8 cellular contexts compared by ENCODE assay signal in genomic region chr7:135210818-135211178, GRCh38. TPM values are rescaled to one million over a fixed set of nuclear protein-coding genes. Genes with fewer than 3 reads are reported as not detected.
DNase-seq lines count a peak whose midpoint lies in the region; ATAC-seq and TF ChIP-seq lines count a peak whose summit lies in the region.

No MANE protein-coding gene starts in this region.

- ATAC-seq in CD4-positive, CD25-positive, alpha-beta regulatory T cell (ENCODE audit: low read depth in 2 of 2) = peak in 1 of 2 donors; percentile 0
- ATAC-seq in naive thymus-derived CD4-positive, alpha-beta T cell = no peak
- no peak for ATAC-seq in HG03439 (IDR thresholded peaks at IDR 0.05; ENCODE audit: unreplicated experiment)

- peak in 1 of 3 donors; percentile 50 for DNase-seq in CD4-positive, CD25-positive, alpha-beta regulatory T cell
- DNase-seq in HAP-1 (ENCODE audit: low spot score in 2 of 2) = no peak
- DNase-seq in SJSA1 (ENCODE audit: low read depth in 1 of 2, low spot score in 2 of 2) = no peak
- DNase-seq in endodermal cell = no peak
- DNase-seq in naive thymus-derived CD4-positive, alpha-beta T cell = peak in 1 of 9 donors; percentile 37
- no peak for DNase-seq in NCI-H510A (lab: John Stamatoyannopoulos, UW)
- no peak for DNase-seq in NCI-H2171 (lab: John Stamatoyannopoulos, UW)

- H3K4me3 Mint-ChIP-seq in CD4-positive, CD25-positive, alpha-beta regulatory T cell = peak overlapping the region; percentile 94 to 98 (median 96)
- peak overlapping the region; percentile 81 for H3K4me3 Mint-ChIP-seq in endodermal cell
- peak overlapping the region; percentile 91 to 99 (median 96) for H3K4me3 Mint-ChIP-seq in naive thymus-derived CD4-positive, alpha-beta T cell

- CTCF ChIA-PET in naive thymus-derived CD4-positive, alpha-beta T cell (lab: Charles Lee) = interaction anchor here (0.7 kb wide), 1 partner anchor 9 kb away, joined by 3 read pairs; no protein-coding TSS in a partner anchor

- in situ Hi-C loops in HAP-1 (cut with MboI; ENCODE audit: low sequenced_read_pairs) = no loop called here

- WGBS in endodermal cell (ENCODE audit: insufficient coverage in 1 of 2, insufficient read length in 1 of 2), 2 experiments = 16 to 26% methylated on average over 9 to 14 of the region's 14 CpGs

- intact Hi-C loops in naive thymus-derived CD4-positive, alpha-beta T cell (cut with micrococcal nuclease) = loop anchor here (1.0 to 5.0 kb wide), 19 partner anchors 40 to 1958 kb away; partner anchors contain the start of genes AGBL3 (in 2 of the 2), AKR1B1 (in 2 of the 2), BPGM (in 2 of the 2) and CNOT4 (in 2 of the 2)

- peaks cover 22 to 48% (median 30%) of the 10 kb centered on the region in 4 donors for H3K4me1 Mint-ChIP-seq in CD4-positive, CD25-positive, alpha-beta regulatory T cell
- H3K4me1 Mint-ChIP-seq in endodermal cell = peaks cover 12% of the 10 kb centered on the region
- peaks cover 22 to 50% (median 43%) of the 10 kb centered on the region in 7 donors for H3K4me1 Mint-ChIP-seq in naive thymus-derived CD4-positive, alpha-beta T cell

- peak overlapping the region; percentile 80 for H3K27ac ChIP-seq in CD4-positive, CD25-positive, alpha-beta regulatory T cell (ENCODE audit: insufficient read depth, low read length, poor library complexity, severe bottlenecking)
- peak overlapping the region; percentile 57 for H3K27ac ChIP-seq in SJSA1
- H3K27ac ChIP-seq in endodermal cell (ENCODE audit: low read depth, low read length) = peak overlapping the region; percentile 17
- peak overlapping the region; percentile 92 for H3K27ac ChIP-seq in naive thymus-derived CD4-positive, alpha-beta T cell (ENCODE audit: low read depth, low read length)

- H3K4me3 ChIP-seq in CD4-positive, CD25-positive, alpha-beta regulatory T cell (ENCODE audit: low read depth, low read length) = peak overlapping the region; percentile 94
- H3K4me3 ChIP-seq in HAP-1 (peak overlapping the region; percentile 84), SJSA1 (peak overlapping the region; percentile 83), endodermal cell (ENCODE audit: low read length) (peak overlapping the region; percentile 89)
- H3K4me3 ChIP-seq in naive thymus-derived CD4-positive, alpha-beta T cell (ENCODE audit: low read length) = peak overlapping the region; percentile 68

- POLR2A ChIA-PET in naive thymus-derived CD4-positive, alpha-beta T cell (lab: Charles Lee) = interaction anchor here (0.7 to 2.4 kb wide), 16 partner anchors 9 to 565 kb away, joined by 3 to 19 read pairs (median 4); partner anchors contain the start of genes AGBL3, BPGM, CYREN and TMEM140

- peaks cover 4% of the 10 kb centered on the region for H3K36me3 ChIP-seq in CD4-positive, CD25-positive, alpha-beta regulatory T cell (ENCODE audit: control insufficient read depth, insufficient read depth, low read length)
- H3K36me3 ChIP-seq in HAP-1 (replicated peaks) (no peaks in the 10 kb centered on the region), SJSA1 (peaks cover 33% of the 10 kb centered on the region), endodermal cell (ENCODE audit: control insufficient read depth, insufficient read depth, low read length) (peaks cover 4% of the 10 kb centered on the region)
- peaks cover 0 to 8% (median 2%) of the 10 kb centered on the region in 3 experiments for H3K36me3 ChIP-seq in naive thymus-derived CD4-positive, alpha-beta T cell (ENCODE audit: control insufficient read depth in 2 of 3, insufficient read depth in 3 of 3, low read length in 3 of 3)

- H3K27ac Mint-ChIP-seq in CD4-positive, CD25-positive, alpha-beta regulatory T cell = peak overlapping the region in 2 of 3 donors; percentile 96
- no peak overlapping the region for H3K27ac Mint-ChIP-seq in endodermal cell
- peak overlapping the region; percentile 87 to 99 (median 97) for H3K27ac Mint-ChIP-seq in naive thymus-derived CD4-positive, alpha-beta T cell

- TF ChIP-seq CTCF in endodermal cell (conservative IDR thresholded peaks at IDR 0.05) = no peak

- peaks cover 6% of the 10 kb centered on the region for H3K27me3 Mint-ChIP-seq in CD4-positive, CD25-positive, alpha-beta regulatory T cell
- peaks cover 10% of the 10 kb centered on the region for H3K27me3 Mint-ChIP-seq in endodermal cell (ENCODE audit: insufficient read depth)
- H3K27me3 Mint-ChIP-seq in naive thymus-derived CD4-positive, alpha-beta T cell = no peaks in the 10 kb centered on the region

- H3K9me3 ChIP-seq in CD4-positive, CD25-positive, alpha-beta regulatory T cell (ENCODE audit: control insufficient read depth in 2 of 2, low read length in 2 of 2) = no peaks in the 10 kb centered on the region
- H3K9me3 ChIP-seq in HAP-1 = no peaks in the 10 kb centered on the region
- H3K9me3 ChIP-seq in SJSA1 (replicated peaks) = no peaks in the 10 kb centered on the region
- H3K9me3 ChIP-seq in endodermal cell (ENCODE audit: control insufficient read depth, low read length) = no peaks in the 10 kb centered on the region
- H3K9me3 ChIP-seq in naive thymus-derived CD4-positive, alpha-beta T cell (ENCODE audit: control insufficient read depth in 2 of 3, low read length in 3 of 3) = no peaks in the 10 kb centered on the region

- H3K36me3 Mint-ChIP-seq in CD4-positive, CD25-positive, alpha-beta regulatory T cell = peaks cover 5% of the 10 kb centered on the region
- H3K36me3 Mint-ChIP-seq in endodermal cell (ENCODE audit: low read depth) = no peaks in the 10 kb centered on the region
- peaks cover 0 to 21% (median 4%) of the 10 kb centered on the region in 5 donors for H3K36me3 Mint-ChIP-seq in naive thymus-derived CD4-positive, alpha-beta T cell

- H3K9ac ChIP-seq in endodermal cell (ENCODE audit: extremely low read depth, low read length, poor library complexity, severe bottlenecking) = peak overlapping the region; percentile 57

- peaks cover 14% of the 10 kb centered on the region for H3K4me1 ChIP-seq in CD4-positive, CD25-positive, alpha-beta regulatory T cell (ENCODE audit: control insufficient read depth, insufficient read depth, low read length, poor library complexity, severe bottlenecking)
- H3K4me1 ChIP-seq in HAP-1 = peaks cover 6% of the 10 kb centered on the region; the same call in 1 of the 2 replicates
- H3K4me1 ChIP-seq in SJSA1 (replicated peaks) = peaks cover 7% of the 10 kb centered on the region; the same call in 1 of the 2 replicates
- H3K4me1 ChIP-seq in endodermal cell (ENCODE audit: control insufficient read depth, insufficient read depth, low read length) = no peaks in the 10 kb centered on the region
- H3K4me1 ChIP-seq in naive thymus-derived CD4-positive, alpha-beta T cell (ENCODE audit: control insufficient read depth in 2 of 2, insufficient read depth in 2 of 2, low read length in 2 of 2) = peaks cover 0 to 5% of the 10 kb centered on the region in 2 donors

- no peaks in the 10 kb centered on the region for H3K27me3 ChIP-seq in CD4-positive, CD25-positive, alpha-beta regulatory T cell (ENCODE audit: control insufficient read depth, insufficient read depth, low read length)
- H3K27me3 ChIP-seq in HAP-1 (ENCODE audit: low read depth) (no peaks in the 10 kb centered on the region), SJSA1 (replicated peaks) (no peaks in the 10 kb centered on the region), endodermal cell (ENCODE audit: control insufficient read depth, insufficient read depth, low read length, poor library complexity, severe bottlenecking) (peaks cover 6% of the 10 kb centered on the region)
- no peaks in the 10 kb centered on the region for H3K27me3 ChIP-seq in naive thymus-derived CD4-positive, alpha-beta T cell (ENCODE audit: control insufficient read depth in 2 of 2, insufficient read depth in 2 of 2, low read length in 2 of 2)

- H3K9me3 Mint-ChIP-seq in CD4-positive, CD25-positive, alpha-beta regulatory T cell = peaks cover 0 to 2% (median 0%) of the 10 kb centered on the region in 7 donors
- H3K9me3 Mint-ChIP-seq in endodermal cell = no peaks in the 10 kb centered on the region
- no peaks in the 10 kb centered on the region for H3K9me3 Mint-ChIP-seq in naive thymus-derived CD4-positive, alpha-beta T cell

RNA-seq across cellular contexts. Expression of gene WDR91, which starts 0.5 kb away (rescaled TPM):
- 34.9 TPM for total RNA-seq in CD4-positive, CD25-positive, alpha-beta regulatory T cell
- 1 to 10 TPM; 3.4 to 4.7 (median 4.2) TPM for polyA plus RNA-seq in CD4-positive, CD25-positive, alpha-beta regulatory T cell
- 6.3 and 11.0 TPM in 2 replicates for total RNA-seq in SJSA1 (2014; rRNA removed; shearing (Covaris generic))
- 1 to 10 TPM; 8.2 to 9.6 TPM for total RNA-seq in endodermal cell
- 11.9 TPM for polyA plus RNA-seq in endodermal cell (2013, experiment 1 of 2)
- 14.5 TPM for polyA plus RNA-seq in endodermal cell (2013, experiment 2 of 2)
- total RNA-seq in naive thymus-derived CD4-positive, alpha-beta T cell = 10 to 100 TPM; 18.2 to 59.2 (median 37.0) TPM
- polyA plus RNA-seq in naive thymus-derived CD4-positive, alpha-beta T cell = 1 to 10 TPM; 3.5 to 9.3 TPM

RNA-seq across cellular contexts. Expression of gene STRA8, which starts 22.8 kb away (rescaled TPM):
- total RNA-seq in CD4-positive, CD25-positive, alpha-beta regulatory T cell = not detected
- not detected for polyA plus RNA-seq in CD4-positive, CD25-positive, alpha-beta regulatory T cell
- total RNA-seq in SJSA1 (2014; rRNA removed; shearing (Covaris generic)) = not detected in 2 replicates
- not detected for total RNA-seq in endodermal cell
- not detected for polyA plus RNA-seq in endodermal cell (2013, experiment 1 of 2)
- polyA plus RNA-seq in endodermal cell (2013, experiment 2 of 2) = not detected
- not detected for total RNA-seq in naive thymus-derived CD4-positive, alpha-beta T cell
- polyA plus RNA-seq in naive thymus-derived CD4-positive, alpha-beta T cell = not detected

RNA-seq across cellular contexts. Expression of gene CYREN, which starts 40.3 kb away (rescaled TPM):
- 20.1 TPM for total RNA-seq in CD4-positive, CD25-positive, alpha-beta regulatory T cell
- polyA plus RNA-seq in CD4-positive, CD25-positive, alpha-beta regulatory T cell = 10 to 100 TPM; 25.3 to 39.8 (median 33.2) TPM
- 67.1 and 81.6 TPM in 2 replicates for total RNA-seq in SJSA1 (2014; rRNA removed; shearing (Covaris generic))
- total RNA-seq in endodermal cell = 10 to 100 TPM; 60.6 to 67.8 TPM
- polyA plus RNA-seq in endodermal cell (2013, experiment 1 of 2) = 38.5 TPM
- 29.7 TPM for polyA plus RNA-seq in endodermal cell (2013, experiment 2 of 2)
- total RNA-seq in naive thymus-derived CD4-positive, alpha-beta T cell = 10 to 100 TPM; 25.6 to 50.7 (median 32.0) TPM
- polyA plus RNA-seq in naive thymus-derived CD4-positive, alpha-beta T cell = 10 to 100 TPM; 51.6 to 67.9 TPM

Comparison
In these comparisons a context has a peak if more than half of its experiments do, and no peak if none do; other contexts are left out.
1. H3K27ac ChIP-seq: peak in every context shown above with its lines; median percentile 92 in naive thymus-derived CD4-positive, alpha-beta T cell; 80 in CD4-positive, CD25-positive, alpha-beta regulatory T cell; 57 in SJSA1; 17 in endodermal cell.